Comparison of ENCODE assay signal across 26 cellular contexts in the genomic region with DNA sequence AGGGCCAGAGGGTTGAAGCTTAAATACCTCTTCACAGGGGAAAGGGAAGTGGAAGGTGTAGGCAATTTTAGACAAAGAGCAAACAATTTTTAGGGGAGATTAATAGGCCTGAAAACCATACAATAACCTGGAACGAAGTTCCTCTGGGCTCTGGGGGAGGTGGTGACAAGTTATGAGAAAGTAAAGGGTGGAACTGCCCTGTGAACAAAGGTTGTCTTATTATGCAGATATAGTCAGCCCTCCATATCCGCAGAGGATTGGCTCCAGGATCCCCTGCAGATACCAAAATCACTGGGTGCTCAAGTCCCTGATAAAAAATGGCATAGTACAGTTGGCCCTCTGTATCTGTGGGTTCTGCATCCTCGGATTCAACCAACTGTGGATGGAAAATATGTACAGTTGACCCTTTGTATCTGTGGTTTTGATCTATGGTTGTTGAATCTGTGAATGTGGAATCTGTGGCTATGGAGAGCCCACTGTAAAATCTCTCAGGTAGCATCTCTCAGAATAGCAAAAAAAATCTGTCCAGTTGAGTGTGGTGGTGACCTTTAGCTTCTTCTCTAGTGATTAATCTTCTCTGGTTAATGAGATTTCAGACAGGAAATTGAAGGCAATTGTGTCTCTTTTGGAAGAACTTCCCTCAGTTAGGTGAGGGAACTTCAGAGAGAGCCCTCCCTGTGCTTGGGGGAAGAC. TPM values are rescaled to one million over a fixed set of nuclear protein-coding genes. Genes with fewer than 3 reads are reported as not detected.
DNase-seq lines count a peak whose midpoint lies in the region; ATAC-seq and TF ChIP-seq lines count a peak whose summit lies in the region.
"Had no signal": no experiment of that assay in that cellular context is flagged by ENCODE, and none has a peak within 500 bp of the region (broad histone marks: within the 10 kb centered on the region; RNA-seq: fewer than 3 reads in every experiment).

No MANE protein-coding gene starts in this region.

- H3K36me3 Mint-ChIP-seq in HFFc6 (ENCODE audit: low read depth) = no peaks in the 10 kb centered on the region
- H3K36me3 Mint-ChIP-seq in activated T-helper 2 cell treated with anti-CD3 and anti-CD28 coated beads, Interferon-gamma antibody, Interleukin-2, Interleukin-4, amounts not matched to agents 10 μg/mL and 5 μg/mL and 100 μg/mL, durations not matched to agents 14 hours and 24 hours and 36 hours (ENCODE audit: low read depth) = no peaks in the 10 kb centered on the region

- no peak overlapping the region for H3K4me3 Mint-ChIP-seq in HFFc6
- no peak overlapping the region for H3K4me3 Mint-ChIP-seq in activated T-helper 2 cell treated with anti-CD3 and anti-CD28 coated beads, Interferon-gamma antibody, Interleukin-2, Interleukin-4, amounts not matched to agents 10 μg/mL and 5 μg/mL and 100 μg/mL, durations not matched to agents 14 hours and 24 hours and 36 hours (ENCODE audit: low read depth)
- H3K4me3 Mint-ChIP-seq: H9, neural crest cell had no signal

- intact Hi-C loops in activated T-helper 2 cell treated with anti-CD3 and anti-CD28 coated beads, Interferon-gamma antibody, Interleukin-2, Interleukin-4, amounts not matched to agents 10 μg/mL and 5 μg/mL and 100 μg/mL, durations not matched to agents 14 hours and 24 hours and 36 hours (cut with micrococcal nuclease) = loop anchor here (1.0 to 5.0 kb wide), 3 partner anchors 11 to 121 kb away; no protein-coding TSS in a partner anchor

- no peaks in the 10 kb centered on the region for H3K27me3 Mint-ChIP-seq in HFFc6 (ENCODE audit: insufficient read depth)
- peaks cover 3% of the 10 kb centered on the region for H3K27me3 Mint-ChIP-seq in activated T-helper 2 cell treated with anti-CD3 and anti-CD28 coated beads, Interferon-gamma antibody, Interleukin-2, Interleukin-4, amounts not matched to agents 10 μg/mL and 5 μg/mL and 100 μg/mL, durations not matched to agents 14 hours and 24 hours and 36 hours (ENCODE audit: low read depth)

- H3K9me3 Mint-ChIP-seq in HFFc6 = no peaks in the 10 kb centered on the region
- no peaks in the 10 kb centered on the region for H3K9me3 Mint-ChIP-seq in activated T-helper 2 cell treated with anti-CD3 and anti-CD28 coated beads, Interferon-gamma antibody, Interleukin-2, Interleukin-4, amounts not matched to agents 10 μg/mL and 5 μg/mL and 100 μg/mL, durations not matched to agents 14 hours and 24 hours and 36 hours
- H3K9me3 Mint-ChIP-seq: H9, neural crest cell had no signal

- H3K4me1 Mint-ChIP-seq in HFFc6 (ENCODE audit: low read depth) = peaks cover 53% of the 10 kb centered on the region
- H3K4me1 Mint-ChIP-seq in activated T-helper 2 cell treated with anti-CD3 and anti-CD28 coated beads, Interferon-gamma antibody, Interleukin-2, Interleukin-4, amounts not matched to agents 10 μg/mL and 5 μg/mL and 100 μg/mL, durations not matched to agents 14 hours and 24 hours and 36 hours (ENCODE audit: low read depth) = peaks cover 49% of the 10 kb centered on the region

- no peak for TF ChIP-seq CTCF in HFFc6 (IDR thresholded peaks at IDR 0.05)

- peak; percentile 70 for DNase-seq in A172 (ENCODE audit: low spot score)
- no peak for DNase-seq in HFFc6
- no peak for DNase-seq in activated T-helper 2 cell treated with anti-CD3 and anti-CD28 coated beads, Interferon-gamma antibody, Interleukin-2, Interleukin-4, amounts not matched to agents 10 μg/mL and 5 μg/mL and 100 μg/mL, durations not matched to agents 14 hours and 24 hours and 36 hours (ENCODE audit: low spot score)
- DNase-seq in iris pigment epithelial cell (ENCODE audit: low read depth) = peak; percentile 28
- no peak for DNase-seq in DMS53 (lab: John Stamatoyannopoulos, UW)
- DNase-seq: ACHN; activated CD4-positive, alpha-beta T cell treated with anti-CD3 and anti-CD28 coated beads, Interleukin-2, amount 50 U/mL, for 4 hours; activated naive CD4-positive, alpha-beta T cell treated with Interleukin-2 at 50 U/mL for 16 hours; aorta; Calu3; caudate nucleus; H9; heart right ventricle; left ventricle myocardium superior; MV-4-11; NCI-H1694 treated with DMSO at 0.1 percent for 48 hours; NCI-H748 treated with DMSO at 0.1 percent for 48 hours; SW 1271; testis had no signal

- H3K27ac Mint-ChIP-seq in HFFc6 = peak overlapping the region; percentile 94
- peak overlapping the region; percentile 96 for H3K27ac Mint-ChIP-seq in activated T-helper 2 cell treated with anti-CD3 and anti-CD28 coated beads, Interferon-gamma antibody, Interleukin-2, Interleukin-4, amounts not matched to agents 10 μg/mL and 5 μg/mL and 100 μg/mL, durations not matched to agents 14 hours and 24 hours and 36 hours
- H3K27ac Mint-ChIP-seq: H9, progenitor cell of endocrine pancreas had no signal

- ATAC-seq in HG03565 (IDR thresholded peaks at IDR 0.05; ENCODE audit: unreplicated experiment) = no peak
- no peak for ATAC-seq in GM18870 (IDR thresholded peaks at IDR 0.05; ENCODE audit: unreplicated experiment)
- no peak for ATAC-seq in HG03025 (IDR thresholded peaks at IDR 0.05; ENCODE audit: low FRiP score, unreplicated experiment)
- ATAC-seq: heart right ventricle, left ventricle myocardium superior, Right ventricle myocardium inferior had no signal

RNA-seq across cellular contexts. Expression of a gene that starts 40.2 kb away (rescaled TPM):
- not detected in 2 replicates for total RNA-seq in A172 (2014; rRNA removed; shearing (Covaris generic))
- 1 to 10 TPM in 5 of 6 experiments, under 1 TPM in 1; 1.00 to 1.9 (median 1.2) TPM for total RNA-seq in HFFc6 (2021; fragmentation: NEBNext Ultra II Directional; extraction: Animal tissue kit (Norgen Biotek cat#: 25700))
- 0.21 TPM in 1 of 2 replicates, not detected in the other for total RNA-seq in activated T-helper 2 cell treated with anti-CD3 and anti-CD28 coated beads, Interferon-gamma antibody, Interleukin-2, Interleukin-4, amounts not matched to agents 10 μg/mL and 5 μg/mL and 100 μg/mL, durations not matched to agents 14 hours and 24 hours and 36 hours
- total RNA-seq: Calu3, H9, HT-29, neural crest cell, progenitor cell of endocrine pancreas had no signal

Comparison
In these comparisons a context has a peak if more than half of its experiments do, and no peak if none do; other contexts are left out.
1. DNase-seq: peak in A172 (single experiment) and iris pigment epithelial cell (single experiment); none in HFFc6 (single experiment), activated T-helper 2 cell treated with anti-CD3 and anti-CD28 coated beads, Interferon-gamma antibody, Interleukin-2, Interleukin-4, amounts not matched to agents 10 μg/mL and 5 μg/mL and 100 μg/mL, durations not matched to agents 14 hours and 24 hours and 36 hours (single experiment) and DMS53 (single experiment).